Comparison of ENCODE assay signal across 15 cellular contexts in the genomic region with DNA sequence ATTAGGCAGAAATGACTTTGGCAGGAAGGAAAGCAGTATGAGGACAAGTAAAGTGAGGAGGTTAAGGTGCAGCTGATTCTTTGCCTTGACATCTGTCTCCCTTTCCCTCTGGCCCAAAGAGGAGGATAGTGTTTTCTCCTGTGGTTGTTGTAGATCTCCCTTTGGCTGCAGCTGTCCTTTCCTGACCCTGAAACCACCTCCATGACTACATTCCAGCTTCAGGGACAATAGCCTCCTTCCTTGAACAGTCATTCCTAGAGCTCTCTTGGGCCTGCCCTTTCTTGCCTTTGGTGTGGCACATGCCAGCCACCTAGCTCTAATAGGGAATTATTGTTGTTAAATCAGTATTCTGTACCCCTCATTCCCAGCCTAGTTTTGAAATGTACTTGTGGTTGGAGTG. TPM values are rescaled to one million over a fixed set of nuclear protein-coding genes. Genes with fewer than 3 reads are reported as not detected.
A peak's percentile ranks its signal among the peaks of the same experiment; 100 is the strongest.
DNase-seq lines count a peak whose midpoint lies in the region; ATAC-seq and TF ChIP-seq lines count a peak whose summit lies in the region.
"Had no signal": no experiment of that assay in that cellular context is flagged by ENCODE, and none has a peak within 500 bp of the region (broad histone marks: within the 10 kb centered on the region; RNA-seq: fewer than 3 reads in every experiment).

No MANE protein-coding gene starts in this region.

- H3K4me2 ChIP-seq in GM23338, result no peak overlapping the region

- peak overlapping the region; percentile 4; the same call in 1 of the 2 replicates for H3K27ac Mint-ChIP-seq in GM23338
- no peak overlapping the region for H3K27ac Mint-ChIP-seq in CD8-positive, alpha-beta T cell
- H3K27ac Mint-ChIP-seq: activated naive CD4-positive, alpha-beta T cell treated with anti-CD3 and anti-CD28 coated beads, Interleukin-2, amount 50 U/mL, for 24 hours had no signal

- no peak overlapping the region for H2AFZ ChIP-seq in GM23338

- POLR2A ChIA-PET in CD8-positive, alpha-beta T cell (lab: Charles Lee), result no interaction called here

- H3K36me3 Mint-ChIP-seq in GM23338 (ENCODE audit: low read depth), result peaks cover 7% of the 10 kb centered on the region; the same call in 2 of the 3 replicates
- peaks cover 25% of the 10 kb centered on the region for H3K36me3 Mint-ChIP-seq in CD8-positive, alpha-beta T cell

- H3K27me3 Mint-ChIP-seq in GM23338 (ENCODE audit: insufficient read depth, low read depth, poor library complexity), result peaks cover 5% of the 10 kb centered on the region
- H3K27me3 Mint-ChIP-seq in CD8-positive, alpha-beta T cell (ENCODE audit: low read depth), result no peaks in the 10 kb centered on the region
- H3K27me3 Mint-ChIP-seq: activated naive CD4-positive, alpha-beta T cell treated with anti-CD3 and anti-CD28 coated beads, Interleukin-2, amount 50 U/mL, for 24 hours; CD4-positive, CD25-positive, alpha-beta regulatory T cell had no signal

- H3K36me3 ChIP-seq in GM23338 (ENCODE audit: insufficient read depth), result no peaks in the 10 kb centered on the region; the same call in 1 of the 2 replicates
- peaks cover 47% of the 10 kb centered on the region for H3K36me3 ChIP-seq in RWPE2 (ENCODE audit: low read depth)
- no peaks in the 10 kb centered on the region for H3K36me3 ChIP-seq in esophagus squamous epithelium
- no peaks in the 10 kb centered on the region for H3K36me3 ChIP-seq in BE2C
- no peaks in the 10 kb centered on the region for H3K36me3 ChIP-seq in CD8-positive, alpha-beta T cell (ENCODE audit: insufficient read depth, low read length)
- H3K36me3 ChIP-seq: ovary, stomach had no signal

- no peak for DNase-seq in GM23338 (ENCODE audit: low spot score)
- peak; percentile 59 for DNase-seq in RWPE2 (ENCODE audit: low spot score)
- no peak for DNase-seq in esophagus squamous epithelium (lab: John Stamatoyannopoulos, UW)
- DNase-seq in renal cortical epithelial cell (ENCODE audit: low read depth), result peak; percentile 57
- DNase-seq in BE2C, result no peak
- no peak for DNase-seq in CD8-positive, alpha-beta T cell
- DNase-seq: activated CD4-positive, alpha-beta T cell treated with anti-CD3 and anti-CD28 coated beads for 48 hours; CD4-positive, CD25-positive, alpha-beta regulatory T cell; central memory CD4-positive, alpha-beta T cell; NCI-H187; ovary; stimulated activated CD4-positive, alpha-beta T cell treated with anti-CD3 and anti-CD28 coated beads, Interleukin-12 subunit alpha, Interleukin-12 subunit beta, amount 100 ng/mL, for 4 hours; stomach had no signal

- no peaks in the 10 kb centered on the region for H3F3A ChIP-seq in GM23338 (replicated peaks; ENCODE audit: low read depth)

- H3K9me2 ChIP-seq in GM23338 (ENCODE audit: insufficient read depth), result no peaks in the 10 kb centered on the region

- H3K9me3 ChIP-seq in RWPE2 (ENCODE audit: severe bottlenecking), result no peaks in the 10 kb centered on the region
- H3K9me3 ChIP-seq in esophagus squamous epithelium, result no peaks in the 10 kb centered on the region
- H3K9me3 ChIP-seq in BE2C, result no peaks in the 10 kb centered on the region
- no peaks in the 10 kb centered on the region for H3K9me3 ChIP-seq in CD8-positive, alpha-beta T cell (ENCODE audit: low read length)
- H3K9me3 ChIP-seq: ovary, stomach had no signal

- peaks cover 99% of the 10 kb centered on the region for H3K79me2 ChIP-seq in GM23338 (replicated peaks; ENCODE audit: insufficient read depth)

- TF ChIP-seq POLR2A in esophagus squamous epithelium (IDR thresholded peaks at IDR 0.05), result no peak

- no peak overlapping the region for H3K4me3 ChIP-seq in GM23338
- no peak overlapping the region for H3K4me3 ChIP-seq in RWPE2 (ENCODE audit: severe bottlenecking)
- H3K4me3 ChIP-seq in esophagus squamous epithelium, result no peak overlapping the region
- H3K4me3 ChIP-seq in BE2C (ENCODE audit: low read depth, low read length), result no peak overlapping the region
- no peak overlapping the region for H3K4me3 ChIP-seq in CD8-positive, alpha-beta T cell (ENCODE audit: low read depth, low read length)
- H3K4me3 ChIP-seq: ovary, stomach had no signal

- peaks cover 44% of the 10 kb centered on the region for H4K20me1 ChIP-seq in GM23338 (replicated peaks; ENCODE audit: insufficient read depth)

- H3K4me1 ChIP-seq in GM23338 (ENCODE audit: insufficient read depth), result peaks cover 11% of the 10 kb centered on the region
- peaks cover 30% of the 10 kb centered on the region for H3K4me1 ChIP-seq in RWPE2 (ENCODE audit: insufficient read depth, poor library complexity, severe bottlenecking)
- peaks cover 0 to 46% (median 12%) of the 10 kb centered on the region in 3 donors for H3K4me1 ChIP-seq in esophagus squamous epithelium
- H3K4me1 ChIP-seq in BE2C, result no peaks in the 10 kb centered on the region
- peaks cover 5% of the 10 kb centered on the region for H3K4me1 ChIP-seq in CD8-positive, alpha-beta T cell (ENCODE audit: insufficient read depth, low read length)

- no peaks in the 10 kb centered on the region for H3K9me3 Mint-ChIP-seq in GM23338
- no peaks in the 10 kb centered on the region for H3K9me3 Mint-ChIP-seq in CD8-positive, alpha-beta T cell
- H3K9me3 Mint-ChIP-seq: activated naive CD4-positive, alpha-beta T cell treated with anti-CD3 and anti-CD28 coated beads, Interleukin-2, amount 50 U/mL, for 24 hours had no signal

- H3K27ac ChIP-seq in GM23338 (ENCODE audit: low read depth), result peak overlapping the region; percentile 73; the same call in 1 of the 2 replicates
- H3K27ac ChIP-seq in RWPE2 (ENCODE audit: poor library complexity, severe bottlenecking), result peak overlapping the region; percentile 80
- H3K27ac ChIP-seq in esophagus squamous epithelium, result peak overlapping the region; percentile 76 to 84 (median 79)
- no peak overlapping the region for H3K27ac ChIP-seq in CD8-positive, alpha-beta T cell (ENCODE audit: low read depth, low read length)
- H3K27ac ChIP-seq: ovary, stomach had no signal

- CTCF ChIA-PET in CD8-positive, alpha-beta T cell (lab: Charles Lee), result no interaction called here

- peak; percentile 41; the same call in 2 of the 3 replicates for ATAC-seq in GM23338
- peak; percentile 98 for ATAC-seq in RWPE2 (ENCODE audit: low read depth)
- no peak for ATAC-seq in GM18867 (IDR thresholded peaks at IDR 0.05; ENCODE audit: unreplicated experiment)
- no peak for ATAC-seq in CD8-positive, alpha-beta T cell

- TF ChIP-seq CTCF in GM23338 (conservative IDR thresholded peaks at IDR 0.05; ENCODE audit: low read depth in 2 of 2), result no peak
- no peak for TF ChIP-seq CTCF in RWPE2 (IDR thresholded peaks at IDR 0.05; ENCODE audit: poor library complexity, severe bottlenecking)
- TF ChIP-seq CTCF in esophagus squamous epithelium (IDR thresholded peaks at IDR 0.05), result no peak
- TF ChIP-seq CTCF in BE2C (IDR thresholded peaks at IDR 0.05; ENCODE audit: low read depth, low read length), result no peak
- no peak for TF ChIP-seq CTCF in CD8-positive, alpha-beta T cell (IDR thresholded peaks at IDR 0.05)

- H3K27me3 ChIP-seq in GM23338 (ENCODE audit: insufficient read depth) (no peaks in the 10 kb centered on the region), RWPE2 (ENCODE audit: insufficient read depth, poor library complexity, severe bottlenecking) (no peaks in the 10 kb centered on the region), esophagus squamous epithelium (no peaks in the 10 kb centered on the region), BE2C (no peaks in the 10 kb centered on the region)
- H3K27me3 ChIP-seq in CD8-positive, alpha-beta T cell (ENCODE audit: insufficient read depth, low read length), result no peaks in the 10 kb centered on the region
- H3K27me3 ChIP-seq: ovary, stomach had no signal

- peaks cover 4% of the 10 kb centered on the region for H3K4me1 Mint-ChIP-seq in GM23338
- peaks cover 36% of the 10 kb centered on the region for H3K4me1 Mint-ChIP-seq in CD8-positive, alpha-beta T cell (ENCODE audit: low read depth)

- intact Hi-C loops in esophagus squamous epithelium (cut with DNase I), result no loop called here
- intact Hi-C loops in CD8-positive, alpha-beta T cell (cut with DNase I, micrococcal nuclease), result no loop called here

- no peak overlapping the region for H3K4me3 Mint-ChIP-seq in GM23338
- no peak overlapping the region for H3K4me3 Mint-ChIP-seq in CD8-positive, alpha-beta T cell
- H3K4me3 Mint-ChIP-seq: activated naive CD4-positive, alpha-beta T cell treated with anti-CD3 and anti-CD28 coated beads, Interleukin-2, amount 50 U/mL, for 24 hours had no signal

TF ChIP-seq in GM23338, 12 proteins besides CTCF, POLR2A, EP300 and RAD21 (continues in another document):
- no peak for TF ChIP-seq JUNB (IDR thresholded peaks at IDR 0.05; ENCODE audit: unreplicated experiment)
- no peak for TF ChIP-seq POLR2AphosphoS5 (IDR thresholded peaks at IDR 0.05; ENCODE audit: low read depth)
- no peak for TF ChIP-seq ZNF114 (CRISPR knock-in tag; IDR thresholded peaks at IDR 0.05)
- no peak for TF ChIP-seq ZNF331 (CRISPR knock-in tag; IDR thresholded peaks at IDR 0.05; ENCODE audit: low read depth)
- TF ChIP-seq STAT1 (IDR thresholded peaks at IDR 0.05; ENCODE audit: unreplicated experiment), result no peak
- TF ChIP-seq CREB1 (CRISPR knock-in tag; IDR thresholded peaks at IDR 0.05; ENCODE audit: low read depth), result no peak
- TF ChIP-seq, protein P1, sequence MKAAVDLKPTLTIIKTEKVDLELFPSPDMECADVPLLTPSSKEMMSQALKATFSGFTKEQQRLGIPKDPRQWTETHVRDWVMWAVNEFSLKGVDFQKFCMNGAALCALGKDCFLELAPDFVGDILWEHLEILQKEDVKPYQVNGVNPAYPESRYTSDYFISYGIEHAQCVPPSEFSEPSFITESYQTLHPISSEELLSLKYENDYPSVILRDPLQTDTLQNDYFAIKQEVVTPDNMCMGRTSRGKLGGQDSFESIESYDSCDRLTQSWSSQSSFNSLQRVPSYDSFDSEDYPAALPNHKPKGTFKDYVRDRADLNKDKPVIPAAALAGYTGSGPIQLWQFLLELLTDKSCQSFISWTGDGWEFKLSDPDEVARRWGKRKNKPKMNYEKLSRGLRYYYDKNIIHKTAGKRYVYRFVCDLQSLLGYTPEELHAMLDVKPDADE (IDR thresholded peaks at IDR 0.05), result no peak

RNA-seq across cellular contexts. Expression of gene ZMYM1, which starts 6.2 kb away (rescaled TPM):
- total RNA-seq in GM23338 (2014; rRNA removed; shearing (Covaris generic)), result 51.0 and 51.9 TPM in 2 replicates
- polyA plus RNA-seq in GM23338 (2016; fragmentation: Nextera tagmentation; extraction: Ambion mirVana), result 25.8 and 37.4 TPM in 2 replicates
- total RNA-seq in esophagus squamous epithelium (10 to 100 TPM; 10.6 to 18.1 (median 11.9) TPM), renal cortical epithelial cell (16.7 and 26.0 TPM in 2 replicates)
- 1.8 TPM for polyA plus RNA-seq in BE2C (2012; ENCODE audit: insufficient read depth, insufficient read length, low read depth)
- 1 to 10 TPM; 3.7 to 6.0 TPM for total RNA-seq in CD8-positive, alpha-beta T cell

RNA-seq across cellular contexts. Expression of gene ZMYM6, which starts 53.7 kb away (rescaled TPM):
- total RNA-seq in GM23338 (2014; rRNA removed; shearing (Covaris generic)), result 12.4 and 16.8 TPM in 2 replicates
- 5.8 and 7.0 TPM in 2 replicates for polyA plus RNA-seq in GM23338 (2016; fragmentation: Nextera tagmentation; extraction: Ambion mirVana)
- 10 to 100 TPM in 3 of 4 donors, 1 to 10 TPM in 1; 9.7 to 23.8 (median 15.5) TPM for total RNA-seq in esophagus squamous epithelium
- 11.1 and 20.2 TPM in 2 replicates for total RNA-seq in renal cortical epithelial cell
- 6.1 TPM for polyA plus RNA-seq in BE2C (2012; ENCODE audit: insufficient read depth, insufficient read length, low read depth)
- 10 to 100 TPM; 24.8 to 27.9 TPM for total RNA-seq in CD8-positive, alpha-beta T cell

Comparison
In these comparisons a context has a peak if more than half of its experiments do, and no peak if none do; other contexts are left out.
1. ATAC-seq: peak in GM23338 (single experiment) and RWPE2 (single experiment); none in GM18867 (single experiment) and CD8-positive, alpha-beta T cell (single experiment).
2. DNase-seq: peak in RWPE2 (single experiment) and renal cortical epithelial cell (single experiment); none in GM23338 (single experiment), esophagus squamous epithelium (single experiment), BE2C (single experiment) and CD8-positive, alpha-beta T cell (0 of 7).